Comparison of ENCODE assay signal across 8 cellular contexts in the genomic region with DNA sequence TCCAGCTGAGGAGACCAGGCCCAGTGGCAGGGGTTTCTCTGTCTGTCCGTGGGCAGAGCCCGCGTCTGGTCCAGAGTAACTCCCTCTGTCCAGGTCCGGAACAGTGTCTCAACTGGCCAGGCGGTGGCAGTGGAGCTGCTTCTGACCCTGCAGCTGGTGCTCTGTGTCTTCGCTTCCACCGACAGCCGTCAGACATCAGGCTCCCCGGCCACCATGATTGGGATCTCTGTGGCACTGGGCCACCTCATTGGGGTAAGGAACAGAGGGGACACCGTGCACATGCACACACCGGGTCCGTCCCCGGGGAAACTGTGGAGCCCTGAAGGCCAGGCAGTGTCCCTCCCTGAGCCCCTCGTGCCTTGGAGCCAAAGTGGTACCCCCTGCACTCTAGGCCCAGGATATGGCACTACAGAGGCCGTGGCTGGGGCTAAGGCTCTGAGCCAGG.
A peak's percentile ranks its signal among the peaks of the same experiment; 100 is the strongest.
DNase-seq lines count a peak whose midpoint lies in the region; ATAC-seq lines count a peak whose summit lies in the region.

No MANE protein-coding gene starts in this region.

- ATAC-seq in HG03139 (IDR thresholded peaks at IDR 0.05; ENCODE audit: unreplicated experiment): no peak
- ATAC-seq in HG03565 (IDR thresholded peaks at IDR 0.05; ENCODE audit: unreplicated experiment): no peak
- no peak for ATAC-seq in GM18868 (IDR thresholded peaks at IDR 0.05; ENCODE audit: unreplicated experiment)

- peak; percentile 83 for DNase-seq in AG08395 (ENCODE audit: low spot score)
- DNase-seq in NCI-H69 (lab: John Stamatoyannopoulos, UW): peak; percentile 43
- peak; percentile 82 for DNase-seq in ecto neural progenitor cell (ENCODE audit: low spot score)
- peak; percentile 93 for DNase-seq in medulla oblongata (ENCODE audit: extremely low spot score)
- DNase-seq in NCI-H187 treated with DMSO at 0.1 percent for 48 hours (lab: John Stamatoyannopoulos, UW): no peak
